In genomic region chr11:116776522-116776984, GRCh38 we compare ENCODE assay signal across 31 cellular contexts. TPM values are rescaled to one million over a fixed set of nuclear protein-coding genes. Genes with fewer than 3 reads are reported as not detected.
DNase-seq lines count a peak whose midpoint lies in the region; ATAC-seq and TF ChIP-seq lines count a peak whose summit lies in the region.
"Had no signal": no experiment of that assay in that cellular context is flagged by ENCODE, and none has a peak within 500 bp of the region (broad histone marks: within the 10 kb centered on the region; RNA-seq: fewer than 3 reads in every experiment).

No MANE protein-coding gene starts in this region.

- TF ChIP-seq CTCF in 22Rv1 (IDR thresholded peaks at IDR 0.05) (no peak), OCI-LY7 (conservative IDR thresholded peaks at IDR 0.05; ENCODE audit: low read length) (no peak)

- ATAC-seq in left cardiac atrium = no peak
- ATAC-seq: A549, GM12878 had no signal

- no peaks in the 10 kb centered on the region for H3K9me3 Mint-ChIP-seq in activated CD4-positive, alpha-beta T cell treated with anti-CD3 and anti-CD28 coated beads, Interleukin-2, amount 10 ng/mL, durations not matched to agents 24 days and 14 days
- no peaks in the 10 kb centered on the region for H3K9me3 Mint-ChIP-seq in activated CD4-positive, alpha-beta T cell treated with anti-CD3 and anti-CD28 coated beads, Interleukin-2, amount 10 ng/mL, durations not matched to agents 7 days and 5 days
- no peaks in the 10 kb centered on the region for H3K9me3 Mint-ChIP-seq in activated naive CD8-positive, alpha-beta T cell treated with anti-CD3 and anti-CD28 coated beads for 36 hours
- H3K9me3 Mint-ChIP-seq: H9; neural progenitor cell; T-helper 1 cell treated with Interleukin-12 subunit alpha and Interleukin-12 subunit beta and Interleukin-4 antibody, amounts not matched to agents 30 μg/mL and 1 μg/mL, for 36 hours had no signal

- H3K36me3 Mint-ChIP-seq in activated CD4-positive, alpha-beta T cell treated with anti-CD3 and anti-CD28 coated beads, Interleukin-2, amount 10 ng/mL, durations not matched to agents 24 days and 14 days (ENCODE audit: low read depth) = peaks cover 58% of the 10 kb centered on the region
- peaks cover 46% of the 10 kb centered on the region for H3K36me3 Mint-ChIP-seq in activated CD4-positive, alpha-beta T cell treated with anti-CD3 and anti-CD28 coated beads, Interleukin-2, amount 10 ng/mL, durations not matched to agents 7 days and 5 days (ENCODE audit: low read depth)
- peaks cover 47% of the 10 kb centered on the region for H3K36me3 Mint-ChIP-seq in activated naive CD8-positive, alpha-beta T cell treated with anti-CD3 and anti-CD28 coated beads for 36 hours

- peaks cover 28% of the 10 kb centered on the region for H3K4me1 ChIP-seq in OCI-LY7 (ENCODE audit: insufficient read depth, low read length, poor library complexity, severe bottlenecking)

- H4K20me1 ChIP-seq in OCI-LY7 (ENCODE audit: insufficient read depth, low read length) = no peaks in the 10 kb centered on the region

- no peaks in the 10 kb centered on the region for H3K27me3 Mint-ChIP-seq in activated CD4-positive, alpha-beta T cell treated with anti-CD3 and anti-CD28 coated beads, Interleukin-2, amount 10 ng/mL, durations not matched to agents 24 days and 14 days
- no peaks in the 10 kb centered on the region for H3K27me3 Mint-ChIP-seq in activated CD4-positive, alpha-beta T cell treated with anti-CD3 and anti-CD28 coated beads, Interleukin-2, amount 10 ng/mL, durations not matched to agents 7 days and 5 days
- H3K27me3 Mint-ChIP-seq in activated naive CD8-positive, alpha-beta T cell treated with anti-CD3 and anti-CD28 coated beads for 36 hours = no peaks in the 10 kb centered on the region

- no TSS peak for BruUV-seq in OCI-LY7 (replicated peaks; lab: Mats Ljungman, UMichigan)

- H3K27ac ChIP-seq in 22Rv1 (peak overlapping the region; percentile 87), OCI-LY7 (ENCODE audit: low read depth, low read length, poor library complexity, severe bottlenecking) (peak overlapping the region; percentile 3)
- H3K27ac ChIP-seq: A549, adrenal gland, brain microvascular endothelial cell, epithelial cell of prostate, neural progenitor cell, sigmoid colon, SJSA1, VCaP had no signal

- no peak overlapping the region for H3K4me3 Mint-ChIP-seq in activated CD4-positive, alpha-beta T cell treated with anti-CD3 and anti-CD28 coated beads, Interleukin-2, amount 10 ng/mL, durations not matched to agents 24 days and 14 days
- H3K4me3 Mint-ChIP-seq in activated CD4-positive, alpha-beta T cell treated with anti-CD3 and anti-CD28 coated beads, Interleukin-2, amount 10 ng/mL, durations not matched to agents 7 days and 5 days = no peak overlapping the region
- H3K4me3 Mint-ChIP-seq in activated naive CD8-positive, alpha-beta T cell treated with anti-CD3 and anti-CD28 coated beads for 36 hours = no peak overlapping the region
- H3K4me3 Mint-ChIP-seq: H9; neural progenitor cell; T-helper 1 cell treated with Interleukin-12 subunit alpha and Interleukin-12 subunit beta and Interleukin-4 antibody, amounts not matched to agents 30 μg/mL and 1 μg/mL, for 36 hours had no signal

- peaks cover 57% of the 10 kb centered on the region for H3K36me3 ChIP-seq in OCI-LY7 (ENCODE audit: insufficient read depth, low read length)

- CTCF ChIA-PET in activated CD4-positive, alpha-beta T cell treated with anti-CD3 and anti-CD28 coated beads, Interleukin-2, amount 10 ng/mL, durations not matched to agents 7 days and 5 days (lab: Charles Lee) = interaction anchor here (2.1 kb wide), 1 partner anchor 11 kb away, joined by 8 read pairs; the partner anchor contains the start of gene ZPR1
- CTCF ChIA-PET in OCI-LY7 (lab: Charles Lee; ENCODE audit: unreplicated experiment) = interaction anchor here (1.1 kb wide), 1 partner anchor 14 kb away, joined by 3 read pairs; no protein-coding TSS in a partner anchor

- no peak overlapping the region for H3K4me3 ChIP-seq in OCI-LY7 (ENCODE audit: low read depth, low read length, poor library complexity, severe bottlenecking)
- H3K4me3 ChIP-seq: A549, adrenal gland, GM12878, lung, neural progenitor cell, sigmoid colon, SJSA1 had no signal

- no peak overlapping the region for H3K4me2 ChIP-seq in OCI-LY7 (ENCODE audit: low read length)
- H3K4me2 ChIP-seq: A549, neural progenitor cell had no signal

- no peak for DNase-seq in activated CD4-positive, alpha-beta T cell treated with anti-CD3 and anti-CD28 coated beads, Interleukin-2, amount 10 ng/mL, durations not matched to agents 24 days and 14 days
- DNase-seq in activated CD4-positive, alpha-beta T cell treated with anti-CD3 and anti-CD28 coated beads, Interleukin-2, amount 10 ng/mL, durations not matched to agents 7 days and 5 days = no peak
- DNase-seq in OCI-LY7 (ENCODE audit: low spot score) (peak; percentile 5), NCI-H1694 (lab: John Stamatoyannopoulos, UW) (no peak), NCI-H1417 (lab: John Stamatoyannopoulos, UW) (no peak), left cardiac atrium (no peak)
- DNase-seq in activated naive CD8-positive, alpha-beta T cell treated with anti-CD3 and anti-CD28 coated beads for 36 hours = no peak
- DNase-seq: activated CD4-positive, alpha-beta T cell treated with anti-CD3 and anti-CD28 coated beads, Interleukin-2, amount 50 U/mL, for 48 hours; adrenal gland; brain microvascular endothelial cell; H9; head of caudate nucleus; kidney glomerular epithelial cell; NCI-H187 treated with DMSO at 0.1 percent for 48 hours; NCI-H526; posterior cingulate gyrus; sigmoid colon; stimulated activated CD8-positive, alpha-beta memory T cell treated with anti-CD3 and anti-CD28 coated beads, Interleukin-4, amount 100 ng/mL, for 48 hours had no signal

- H3K27ac Mint-ChIP-seq in activated CD4-positive, alpha-beta T cell treated with anti-CD3 and anti-CD28 coated beads, Interleukin-2, amount 10 ng/mL, durations not matched to agents 24 days and 14 days = peak overlapping the region; percentile 63
- no peak overlapping the region for H3K27ac Mint-ChIP-seq in activated CD4-positive, alpha-beta T cell treated with anti-CD3 and anti-CD28 coated beads, Interleukin-2, amount 10 ng/mL, durations not matched to agents 7 days and 5 days
- H3K27ac Mint-ChIP-seq in activated naive CD8-positive, alpha-beta T cell treated with anti-CD3 and anti-CD28 coated beads for 36 hours = peak overlapping the region; percentile 69
- H3K27ac Mint-ChIP-seq: H9, neural progenitor cell had no signal

- peaks cover 47% of the 10 kb centered on the region for H3K4me1 Mint-ChIP-seq in activated CD4-positive, alpha-beta T cell treated with anti-CD3 and anti-CD28 coated beads, Interleukin-2, amount 10 ng/mL, durations not matched to agents 24 days and 14 days
- peaks cover 52% of the 10 kb centered on the region for H3K4me1 Mint-ChIP-seq in activated CD4-positive, alpha-beta T cell treated with anti-CD3 and anti-CD28 coated beads, Interleukin-2, amount 10 ng/mL, durations not matched to agents 7 days and 5 days
- peaks cover 55% of the 10 kb centered on the region for H3K4me1 Mint-ChIP-seq in activated naive CD8-positive, alpha-beta T cell treated with anti-CD3 and anti-CD28 coated beads for 36 hours

- POLR2A ChIA-PET in activated CD4-positive, alpha-beta T cell treated with anti-CD3 and anti-CD28 coated beads, Interleukin-2, amount 10 ng/mL, durations not matched to agents 7 days and 5 days (lab: Charles Lee) = no interaction called here
- POLR2A ChIA-PET in OCI-LY7 (lab: Charles Lee) = interaction anchor here (2.1 kb wide), 1 partner anchor 11 kb away, joined by 11 read pairs; the partner anchor contains the start of gene ZPR1

- H3K9me3 ChIP-seq in OCI-LY7 (ENCODE audit: low read length) = no peaks in the 10 kb centered on the region
- H3K9me3 ChIP-seq: A549, adrenal gland, sigmoid colon, SJSA1 had no signal

- H3K9me2 ChIP-seq in OCI-LY7 (ENCODE audit: insufficient read depth, low read length) = no peaks in the 10 kb centered on the region

- peaks cover 9% of the 10 kb centered on the region for H3K79me2 ChIP-seq in OCI-LY7 (ENCODE audit: insufficient read depth, low read depth, low read length)

- no peak overlapping the region for H2AFZ ChIP-seq in OCI-LY7 (ENCODE audit: low read length)
- H2AFZ ChIP-seq: neural progenitor cell had no signal

- intact Hi-C loops in activated CD4-positive, alpha-beta T cell treated with anti-CD3 and anti-CD28 coated beads, Interleukin-2, amount 10 ng/mL, durations not matched to agents 24 days and 14 days (cut with micrococcal nuclease) = loop anchor here (10.0 kb wide), 2 partner anchors 248 to 1038 kb away; no protein-coding TSS in a partner anchor
- intact Hi-C loops in OCI-LY7 (cut with micrococcal nuclease; ENCODE audit: unreplicated experiment) = no loop called here
- intact Hi-C loops in left cardiac atrium (cut with DNase I) = no loop called here

RNA-seq across cellular contexts. Expression of gene BUD13, which starts 3.8 kb away (rescaled TPM):
- total RNA-seq in activated CD4-positive, alpha-beta T cell treated with anti-CD3 and anti-CD28 coated beads, Interleukin-2, amount 10 ng/mL, durations not matched to agents 24 days and 14 days = 31.5 and 33.2 TPM in 2 replicates
- 10 to 100 TPM; 37.5 to 39.9 TPM for total RNA-seq in activated CD4-positive, alpha-beta T cell treated with anti-CD3 and anti-CD28 coated beads, Interleukin-2, amount 10 ng/mL, durations not matched to agents 7 days and 5 days
- total RNA-seq in OCI-LY7 (2014; rRNA removed; shearing (Covaris generic)) = 28.6 and 34.1 TPM in 2 replicates
- total RNA-seq in OCI-LY7 (2022) = 30.3 and 33.1 TPM in 2 replicates
- total RNA-seq in activated naive CD8-positive, alpha-beta T cell treated with anti-CD3 and anti-CD28 coated beads for 36 hours = 10 to 100 TPM; 33.4 to 37.0 TPM
- total RNA-seq in left cardiac atrium = 1 to 10 TPM; 8.1 to 8.2 TPM

RNA-seq across cellular contexts. Expression of gene ZPR1, which starts 11.3 kb away (rescaled TPM):
- total RNA-seq in activated CD4-positive, alpha-beta T cell treated with anti-CD3 and anti-CD28 coated beads, Interleukin-2, amount 10 ng/mL, durations not matched to agents 24 days and 14 days = 105 and 106 TPM in 2 replicates
- total RNA-seq in activated CD4-positive, alpha-beta T cell treated with anti-CD3 and anti-CD28 coated beads, Interleukin-2, amount 10 ng/mL, durations not matched to agents 7 days and 5 days = 10 to 100 TPM; 55.9 to 58.3 TPM
- 57.4 and 65.0 TPM in 2 replicates for total RNA-seq in OCI-LY7 (2014; rRNA removed; shearing (Covaris generic))
- total RNA-seq in OCI-LY7 (2022) (56.4 and 67.5 TPM in 2 replicates), left cardiac atrium (10 to 100 TPM; 23.0 to 33.9 TPM)
- total RNA-seq in activated naive CD8-positive, alpha-beta T cell treated with anti-CD3 and anti-CD28 coated beads for 36 hours = 100 to 1,000 TPM; 100 to 101 TPM

RNA-seq across cellular contexts. Expression of gene APOA5, which starts 15.1 kb away (rescaled TPM):
- not detected in 2 replicates for total RNA-seq in activated CD4-positive, alpha-beta T cell treated with anti-CD3 and anti-CD28 coated beads, Interleukin-2, amount 10 ng/mL, durations not matched to agents 24 days and 14 days
- not detected for total RNA-seq in activated CD4-positive, alpha-beta T cell treated with anti-CD3 and anti-CD28 coated beads, Interleukin-2, amount 10 ng/mL, durations not matched to agents 7 days and 5 days
- total RNA-seq in OCI-LY7 (2014; rRNA removed; shearing (Covaris generic)) = not detected in 2 replicates
- total RNA-seq in OCI-LY7 (2022) (not detected in 2 replicates), left cardiac atrium (not detected)
- total RNA-seq in activated naive CD8-positive, alpha-beta T cell treated with anti-CD3 and anti-CD28 coated beads for 36 hours = not detected
- total RNA-seq: Daoy, LHCN-M2, sigmoid colon, SJSA1, urinary bladder had no signal

RNA-seq across cellular contexts. Expression of gene APOA4, which starts 46.6 kb away (rescaled TPM):
- total RNA-seq in activated CD4-positive, alpha-beta T cell treated with anti-CD3 and anti-CD28 coated beads, Interleukin-2, amount 10 ng/mL, durations not matched to agents 24 days and 14 days = not detected in 2 replicates
- not detected for total RNA-seq in activated CD4-positive, alpha-beta T cell treated with anti-CD3 and anti-CD28 coated beads, Interleukin-2, amount 10 ng/mL, durations not matched to agents 7 days and 5 days
- total RNA-seq in OCI-LY7 (2014; rRNA removed; shearing (Covaris generic)) = not detected in 2 replicates
- total RNA-seq in OCI-LY7 (2022) (not detected in 2 replicates), left cardiac atrium (not detected)
- not detected for total RNA-seq in activated naive CD8-positive, alpha-beta T cell treated with anti-CD3 and anti-CD28 coated beads for 36 hours
- total RNA-seq: adrenal gland, Daoy, GM12878, H9, LHCN-M2, lung, mucosa of gallbladder, sigmoid colon, SJSA1, urinary bladder had no signal

RNA-seq across cellular contexts. Expression of gene APOC3, which starts 53.2 kb away (rescaled TPM):
- not detected in 2 replicates for total RNA-seq in activated CD4-positive, alpha-beta T cell treated with anti-CD3 and anti-CD28 coated beads, Interleukin-2, amount 10 ng/mL, durations not matched to agents 24 days and 14 days
- total RNA-seq in activated CD4-positive, alpha-beta T cell treated with anti-CD3 and anti-CD28 coated beads, Interleukin-2, amount 10 ng/mL, durations not matched to agents 7 days and 5 days = not detected
- total RNA-seq in OCI-LY7 (2014; rRNA removed; shearing (Covaris generic)) = not detected in 2 replicates
- not detected in 2 replicates for total RNA-seq in OCI-LY7 (2022)
- not detected for total RNA-seq in activated naive CD8-positive, alpha-beta T cell treated with anti-CD3 and anti-CD28 coated beads for 36 hours
- not detected for total RNA-seq in left cardiac atrium
- total RNA-seq: Daoy, H9, LHCN-M2, sigmoid colon, SJSA1, urinary bladder had no signal
